ENCODE assay signal across 8 cellular contexts in the genomic region with DNA sequence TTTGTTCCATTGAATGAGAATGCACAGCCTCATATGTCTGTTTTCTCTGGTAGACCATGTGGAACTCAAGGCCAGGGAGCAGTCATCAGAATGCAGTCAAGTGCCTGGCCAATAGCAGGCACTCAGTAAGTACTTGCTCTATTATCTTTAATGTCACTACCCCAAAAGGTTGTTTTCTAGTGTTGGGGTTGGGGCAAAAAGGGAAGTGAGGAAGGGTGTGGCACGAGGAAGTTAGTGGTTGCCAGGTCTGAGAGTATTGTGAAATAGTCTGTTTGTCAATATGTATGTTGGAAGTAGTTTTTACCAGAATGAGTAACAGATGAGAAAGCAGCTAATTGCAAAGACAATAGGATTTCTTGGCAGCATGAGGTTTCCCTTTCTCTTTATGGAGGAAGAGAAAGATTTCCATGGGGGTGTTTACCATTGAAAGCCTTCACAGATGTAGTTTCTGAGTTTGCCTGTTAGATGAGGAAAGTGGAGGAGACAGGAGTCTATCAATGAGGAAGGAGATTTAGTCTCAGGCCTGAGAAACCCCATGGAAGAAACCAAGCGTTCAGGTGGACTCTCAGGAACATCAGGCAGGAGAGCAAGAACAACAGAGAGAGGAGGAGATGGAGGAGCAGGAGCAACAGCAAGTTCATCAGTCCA. TPM values are rescaled to one million over a fixed set of nuclear protein-coding genes. Genes with fewer than 3 reads are reported as not detected.
A peak's percentile ranks its signal among the peaks of the same experiment; 100 is the strongest.
DNase-seq lines count a peak whose midpoint lies in the region; ATAC-seq and TF ChIP-seq lines count a peak whose summit lies in the region.

No MANE protein-coding gene starts in this region.

- no peak overlapping the region for H3K9ac ChIP-seq in endodermal cell (ENCODE audit: extremely low read depth, low read length, poor library complexity, severe bottlenecking)

- H3K4me3 ChIP-seq in heart left ventricle (no peak overlapping the region), endodermal cell (ENCODE audit: low read length) (no peak overlapping the region)

- H3K36me3 Mint-ChIP-seq in T-helper 17 cell (ENCODE audit: low read depth) (peaks cover 24% of the 10 kb centered on the region), endodermal cell (ENCODE audit: low read depth) (peaks cover 4% of the 10 kb centered on the region)

- peak; percentile 50 for ATAC-seq in HG03139 (IDR thresholded peaks at IDR 0.05; ENCODE audit: unreplicated experiment)
- peak; percentile 71 for ATAC-seq in T-helper 17 cell
- peak in 3 of 4 donors; percentile 43 to 82 (median 68) for ATAC-seq in heart left ventricle

- no peaks in the 10 kb centered on the region for H3K9me3 Mint-ChIP-seq in endodermal cell

- H3K4me1 ChIP-seq in heart left ventricle = peaks cover 0 to 55% (median 10%) of the 10 kb centered on the region in 12 donors
- H3K4me1 ChIP-seq in endodermal cell (ENCODE audit: control insufficient read depth, insufficient read depth, low read length) = no peaks in the 10 kb centered on the region

- H3K27me3 Mint-ChIP-seq in T-helper 17 cell = no peaks in the 10 kb centered on the region
- no peaks in the 10 kb centered on the region for H3K27me3 Mint-ChIP-seq in endodermal cell (ENCODE audit: insufficient read depth)

- H3K27ac ChIP-seq in heart left ventricle = peak overlapping the region in 4 of 12 donors; percentile 27 to 77 (median 38)
- no peak overlapping the region for H3K27ac ChIP-seq in endodermal cell (ENCODE audit: low read depth, low read length)

- peak; percentile 11 for DNase-seq in activated naive CD4-positive, alpha-beta T cell treated with Interleukin-2 at 50 U/mL for 16 hours
- DNase-seq in activated naive CD4-positive, alpha-beta T cell (lab: John Stamatoyannopoulos, UW) = no peak
- no peak for DNase-seq in T-helper 17 cell
- DNase-seq in heart left ventricle = no peak
- no peak for DNase-seq in DMS114 treated with DMSO at 0.1 percent for 48 hours (lab: John Stamatoyannopoulos, UW; ENCODE audit: unreplicated experiment)
- DNase-seq in endodermal cell = no peak
- no peak for DNase-seq in NCI-H82 treated with DMSO at 0.1 percent for 48 hours (lab: John Stamatoyannopoulos, UW; ENCODE audit: unreplicated experiment)

- intact Hi-C loops in heart left ventricle (cut with DNase I) = loop anchor here in 9 of 10 donors (2.0 to 10.0 kb wide), 6 partner anchors 54 to 214 kb away; a partner anchor contains a TSS

- TF ChIP-seq CTCF in heart left ventricle (IDR thresholded peaks at IDR 0.05) (no peak), endodermal cell (conservative IDR thresholded peaks at IDR 0.05) (no peak)

- WGBS in heart left ventricle, 4 donors = 55 to 65% (median 57%) methylated on average over 2 of the region's 2 CpGs
- 94 to 100% methylated on average over 2 of the region's 2 CpGs for WGBS in endodermal cell (ENCODE audit: insufficient coverage in 1 of 2, insufficient read length in 1 of 2), 2 experiments

- TF ChIP-seq POLR2A in heart left ventricle (IDR thresholded peaks at IDR 0.05) = no peak

- no peaks in the 10 kb centered on the region for H3K9me3 ChIP-seq in T-helper 17 cell (ENCODE audit: control insufficient read depth, low read length, poor library complexity, severe bottlenecking)
- H3K9me3 ChIP-seq in heart left ventricle = no peaks in the 10 kb centered on the region
- H3K9me3 ChIP-seq in endodermal cell (ENCODE audit: control insufficient read depth, low read length) = no peaks in the 10 kb centered on the region

- H3K4me3 Mint-ChIP-seq in T-helper 17 cell = peak overlapping the region; percentile 88
- no peak overlapping the region for H3K4me3 Mint-ChIP-seq in endodermal cell

- H3K27me3 ChIP-seq in heart left ventricle (no peaks in the 10 kb centered on the region), endodermal cell (ENCODE audit: control insufficient read depth, insufficient read depth, low read length, poor library complexity, severe bottlenecking) (no peaks in the 10 kb centered on the region)

- H3K36me3 ChIP-seq in heart left ventricle = peaks cover 0 to 53% (median 6%) of the 10 kb centered on the region in 9 donors
- H3K36me3 ChIP-seq in endodermal cell (ENCODE audit: control insufficient read depth, insufficient read depth, low read length) = no peaks in the 10 kb centered on the region

- H3K27ac Mint-ChIP-seq in T-helper 17 cell (peak overlapping the region; percentile 96), endodermal cell (no peak overlapping the region)

- peaks cover 65% of the 10 kb centered on the region for H3K4me1 Mint-ChIP-seq in T-helper 17 cell
- peaks cover 15% of the 10 kb centered on the region for H3K4me1 Mint-ChIP-seq in endodermal cell

RNA-seq across cellular contexts. Expression of a gene that starts 59.6 kb away (rescaled TPM):
- total RNA-seq in T-helper 17 cell (1 to 10 TPM; 1.1 to 2.7 TPM), heart left ventricle (not detected), endodermal cell (not detected)
- polyA plus RNA-seq in heart left ventricle = not detected
- polyA plus RNA-seq in endodermal cell (2013, experiment 1 of 2) = not detected
- not detected for polyA plus RNA-seq in endodermal cell (2013, experiment 2 of 2)
